Comparison of ENCODE assay signal across 30 cellular contexts in genomic region chr3:128550113-128550440, GRCh38. TPM values are rescaled to one million over a fixed set of nuclear protein-coding genes. Genes with fewer than 3 reads are reported as not detected.
DNase-seq lines count a peak whose midpoint lies in the region; ATAC-seq, FAIRE-seq and TF ChIP-seq lines count a peak whose summit lies in the region.
"Had no signal": no experiment of that assay in that cellular context is flagged by ENCODE, and none has a peak within 500 bp of the region (broad histone marks: within the 10 kb centered on the region; RNA-seq: fewer than 3 reads in every experiment).

No MANE protein-coding gene starts in this region.

- peaks cover 7% of the 10 kb centered on the region for H3K4me1 ChIP-seq in right cardiac atrium (ENCODE audit: control insufficient read depth, insufficient read depth, low read length)
- H3K4me1 ChIP-seq in upper lobe of left lung, result peaks cover 18 to 38% (median 25%) of the 10 kb centered on the region in 4 donors
- H3K4me1 ChIP-seq in mesendoderm (ENCODE audit: control insufficient read depth, low read depth, low read length), result peaks cover 3% of the 10 kb centered on the region
- H3K4me1 ChIP-seq in pancreas, result no peaks in the 10 kb centered on the region

- H3K4me3 Mint-ChIP-seq in chondrocyte (ENCODE audit: unreplicated experiment) (no peak overlapping the region), mesothelial cell of epicardium (no peak overlapping the region)
- H3K4me3 Mint-ChIP-seq: effector memory CD8-positive, alpha-beta T cell; naive thymus-derived CD4-positive, alpha-beta T cell had no signal

- H3K4ac ChIP-seq in mesendoderm (ENCODE audit: low read depth, low read length), result no peak overlapping the region

- H3K18ac ChIP-seq in mesendoderm (ENCODE audit: low read length), result no peak overlapping the region

- WGBS in right cardiac atrium, result 90% methylated on average over 2 of the region's 2 CpGs
- 70 to 94% methylated on average over 2 of the region's 2 CpGs for WGBS in upper lobe of left lung, 2 donors
- WGBS in mesendoderm (ENCODE audit: extremely low coverage, insufficient coverage, low lambda C conversion rate), result no CpG with 5 or more reads among the region's 2 CpGs
- 74 to 80% methylated on average over 2 of the region's 2 CpGs for WGBS in pancreas, 2 donors

- H3K9me3 ChIP-seq in right cardiac atrium (ENCODE audit: control insufficient read depth, low read length) (no peaks in the 10 kb centered on the region), upper lobe of left lung (no peaks in the 10 kb centered on the region), pancreas (no peaks in the 10 kb centered on the region)
- H3K9me3 ChIP-seq: BLaER1 had no signal

- no peak for ATAC-seq in right cardiac atrium
- no peak for ATAC-seq in left cardiac atrium
- no peak for ATAC-seq in upper lobe of left lung (ENCODE audit: low FRiP score in 2 of 2)
- ATAC-seq in pancreas, result no peak
- ATAC-seq: effector memory CD8-positive, alpha-beta T cell; left colon had no signal

- no peak overlapping the region for H3K9ac ChIP-seq in mesendoderm (ENCODE audit: low read length)
- H3K9ac ChIP-seq: BLaER1 had no signal

- intact Hi-C loops in right cardiac atrium (cut with DNase I) (no loop called here), left cardiac atrium (cut with DNase I) (no loop called here), pancreas (cut with DNase I) (no loop called here)

- no peak overlapping the region for H2BK15ac ChIP-seq in mesendoderm (replicated peaks; ENCODE audit: low read depth)

- no peak overlapping the region for H4K5ac ChIP-seq in mesendoderm (ENCODE audit: low read length)

- H3K4me3 ChIP-seq in right cardiac atrium (ENCODE audit: low read length) (no peak overlapping the region), upper lobe of left lung (no peak overlapping the region), mesendoderm (ENCODE audit: low read length) (no peak overlapping the region), pancreas (no peak overlapping the region)
- H3K4me3 ChIP-seq: BLaER1, MG63 had no signal

- H3K27me3 Mint-ChIP-seq in chondrocyte (ENCODE audit: low read depth) (no peaks in the 10 kb centered on the region), mesothelial cell of epicardium (ENCODE audit: low read depth) (peaks cover 20% of the 10 kb centered on the region)

- no peak overlapping the region for H3K56ac ChIP-seq in mesendoderm (ENCODE audit: low read length)

- DNase-seq in right cardiac atrium (no peak), left cardiac atrium (no peak), chondrocyte (ENCODE audit: low spot score) (no peak), mesothelial cell of epicardium (ENCODE audit: low spot score in 2 of 2, unreplicated experiment in 2 of 2) (no peak), upper lobe of left lung (no peak), NCI-H2196 (lab: John Stamatoyannopoulos, UW; ENCODE audit: unreplicated experiment) (no peak), mesendoderm (no peak), pancreas (no peak)
- DNase-seq: activated CD4-positive, CD25-positive, alpha-beta regulatory T cell; activated naive CD4-positive, alpha-beta T cell treated with anti-CD3 and anti-CD28 coated beads, Interleukin-2, amount 50 U/mL, for 16 hours; effector memory CD8-positive, alpha-beta T cell; foreskin keratinocyte; HCEC 1CT; KBM-7; left colon; MG63; naive thymus-derived CD4-positive, alpha-beta T cell; NCI-H1417 treated with DMSO at 0.1 percent for 48 hours; NCI-H2081; NCI-H446; occipital lobe; retina; stimulated activated CD4-positive, alpha-beta T cell treated with anti-CD3 and anti-CD28 coated beads, Interleukin-12 subunit alpha, Interleukin-12 subunit beta, amount 100 ng/mL, for 4 hours; stimulated activated CD4-positive, alpha-beta T cell treated with anti-CD3 and anti-CD28 coated beads, Interleukin-4, amount 100 ng/mL, for 1 hour; T-helper 1 cell had no signal

- no peak for TF ChIP-seq CTCF in chondrocyte (IDR thresholded peaks at IDR 0.05)
- no peak for TF ChIP-seq CTCF in mesothelial cell of epicardium (IDR thresholded peaks at IDR 0.05; ENCODE audit: unreplicated experiment)
- no peak for TF ChIP-seq CTCF in upper lobe of left lung (IDR thresholded peaks at IDR 0.05)
- TF ChIP-seq CTCF in pancreas (IDR thresholded peaks at IDR 0.05), result no peak

- H3K9me3 Mint-ChIP-seq in chondrocyte (ENCODE audit: low read depth) (no peaks in the 10 kb centered on the region), mesothelial cell of epicardium (peaks cover 1% of the 10 kb centered on the region)
- H3K9me3 Mint-ChIP-seq: effector memory CD8-positive, alpha-beta T cell had no signal

- TF ChIP-seq POLR2A in upper lobe of left lung (IDR thresholded peaks at IDR 0.05), result no peak

- H3K79me1 ChIP-seq in mesendoderm (ENCODE audit: low read length), result no peaks in the 10 kb centered on the region

- no peak overlapping the region for H2BK120ac ChIP-seq in mesendoderm (ENCODE audit: low read depth, low read length)

- TF ChIP-seq EP300 in upper lobe of left lung (IDR thresholded peaks at IDR 0.05), result no peak

- H3K79me2 ChIP-seq in mesendoderm (ENCODE audit: control insufficient read depth, insufficient read depth, low read length), result no peaks in the 10 kb centered on the region

- H3K4me1 Mint-ChIP-seq in chondrocyte (ENCODE audit: low read depth), result peaks cover 47% of the 10 kb centered on the region
- peaks cover 36% of the 10 kb centered on the region for H3K4me1 Mint-ChIP-seq in mesothelial cell of epicardium

- H3K4me2 ChIP-seq in mesendoderm (ENCODE audit: low read length), result no peak overlapping the region
- H3K4me2 ChIP-seq: BLaER1 had no signal

- no peak overlapping the region for H2BK5ac ChIP-seq in mesendoderm (ENCODE audit: low read length)

- H2AK5ac ChIP-seq in mesendoderm (ENCODE audit: low read length), result no peak overlapping the region

- no peak overlapping the region for H3K23ac ChIP-seq in mesendoderm (ENCODE audit: low read length)

- no peak overlapping the region for H4K8ac ChIP-seq in mesendoderm (ENCODE audit: low read depth, low read length)

- no peaks in the 10 kb centered on the region for H3K27me3 ChIP-seq in right cardiac atrium (ENCODE audit: control insufficient read depth, insufficient read depth)
- H3K27me3 ChIP-seq in upper lobe of left lung, result peaks cover 0 to 5% (median 1%) of the 10 kb centered on the region in 4 donors
- H3K27me3 ChIP-seq in mesendoderm (ENCODE audit: insufficient read depth, low read length, poor library complexity), result no peaks in the 10 kb centered on the region
- peaks cover 0 to 5% (median 0%) of the 10 kb centered on the region in 4 donors for H3K27me3 ChIP-seq in pancreas
- H3K27me3 ChIP-seq: MG63 had no signal

- FAIRE-seq in pancreas (lab: Jason Lieb, UNC), result no peak
- FAIRE-seq: bronchial epithelial cell, colon, G401.6, GM19239 had no signal

- peak overlapping the region; percentile 93 for H3K27ac Mint-ChIP-seq in chondrocyte (ENCODE audit: unreplicated experiment)
- peak overlapping the region; percentile 97 for H3K27ac Mint-ChIP-seq in mesothelial cell of epicardium
- H3K27ac Mint-ChIP-seq: effector memory CD8-positive, alpha-beta T cell; naive thymus-derived CD4-positive, alpha-beta T cell had no signal

- H3K27ac ChIP-seq in right cardiac atrium (ENCODE audit: low read length) (peak overlapping the region; percentile 37), upper lobe of left lung (peak overlapping the region; percentile 70 to 76 (median 74)), mesendoderm (ENCODE audit: low read depth, low read length) (no peak overlapping the region), pancreas (no peak overlapping the region)
- H3K27ac ChIP-seq: BLaER1, foreskin keratinocyte had no signal

- H3K36me3 ChIP-seq in upper lobe of left lung (no peaks in the 10 kb centered on the region), mesendoderm (ENCODE audit: control insufficient read depth, insufficient read depth, low read length) (no peaks in the 10 kb centered on the region), pancreas (no peaks in the 10 kb centered on the region)
- H3K36me3 ChIP-seq: BLaER1, MG63 had no signal

- H3K36me3 Mint-ChIP-seq in chondrocyte (ENCODE audit: low read depth) (no peaks in the 10 kb centered on the region), mesothelial cell of epicardium (peaks cover 1% of the 10 kb centered on the region)
- H3K36me3 Mint-ChIP-seq: naive thymus-derived CD4-positive, alpha-beta T cell had no signal

RNA-seq across cellular contexts. Expression of gene GATA2, which starts 57.1 kb away (rescaled TPM):
- total RNA-seq in right cardiac atrium (10 to 100 TPM in 3 of 4 donors, 1 to 10 TPM in 1; 9.7 to 18.1 (median 15.4) TPM), left cardiac atrium (10 to 100 TPM in 1 of 2 donors, 1 to 10 TPM in 1; 8.9 to 23.8 TPM), chondrocyte (0.10 to 0.44 TPM in 2 of 3 replicates, not detected in the other), mesothelial cell of epicardium (53.2 to 60.4 TPM (median 54.3 TPM) in 3 replicates), upper lobe of left lung (10 to 100 TPM; 17.8 to 97.0 (median 63.0) TPM), pancreas (10 to 100 TPM in 5 of 6 donors, 1 to 10 TPM in 1; 6.2 to 17.1 (median 11.1) TPM)
- polyA plus RNA-seq in right cardiac atrium (14.3 TPM), pancreas (10 to 100 TPM in 1 of 2 donors, 1 to 10 TPM in 1; 7.3 to 15.8 TPM)
- 0.80 TPM for polyA plus RNA-seq in mesendoderm (2013, experiment 1 of 2)
- 0.69 TPM for polyA plus RNA-seq in mesendoderm (2013, experiment 2 of 2)
- total RNA-seq: foreskin keratinocyte had no signal
- polyA plus RNA-seq: foreskin keratinocyte; naive thymus-derived CD4-positive, alpha-beta T cell had no signal

Comparison
In these comparisons a context has a peak if more than half of its experiments do, and no peak if none do; other contexts are left out.
1. H3K27ac ChIP-seq: peak in right cardiac atrium (single experiment) and upper lobe of left lung (4 of 4); none in mesendoderm (single experiment) and pancreas (0 of 4).